8 cellular contexts compared by ENCODE assay signal in genomic region chr4:101418055-101418454, GRCh38.
DNase-seq lines count a peak whose midpoint lies in the region; ATAC-seq and TF ChIP-seq lines count a peak whose summit lies in the region.

No MANE protein-coding gene starts in this region.

- WGBS in stomach, 5 donors, result 64 to 78% (median 75%) methylated on average over 2 of the region's 2 CpGs

- no peak overlapping the region for H3K27ac ChIP-seq in stomach
- no peak overlapping the region for H3K27ac ChIP-seq in dorsolateral prefrontal cortex

- no peaks in the 10 kb centered on the region for H3K36me3 ChIP-seq in stomach

- peak overlapping the region; percentile 84 for H3K27ac Mint-ChIP-seq in activated CD4-positive, alpha-beta T cell treated with anti-CD3 and anti-CD28 coated beads, Interleukin-2, amount 10 ng/mL, durations not matched to agents 24 days and 14 days
- H3K27ac Mint-ChIP-seq in natural killer cell treated with Interleukin-12 subunit alpha and Interleukin-12 subunit beta and Interleukin-15 and Interleukin-18, amount 100 ng/mL, for 72 hours, result peak overlapping the region; percentile 81 to 85

- H3K27me3 ChIP-seq in stomach, result no peaks in the 10 kb centered on the region
- no peaks in the 10 kb centered on the region for H3K27me3 ChIP-seq in dorsolateral prefrontal cortex

- no peak overlapping the region for H3K4me3 ChIP-seq in stomach
- H3K4me3 ChIP-seq in dorsolateral prefrontal cortex, result no peak overlapping the region

- peaks cover 48% of the 10 kb centered on the region for H3K4me1 Mint-ChIP-seq in activated CD4-positive, alpha-beta T cell treated with anti-CD3 and anti-CD28 coated beads, Interleukin-2, amount 10 ng/mL, durations not matched to agents 24 days and 14 days
- H3K4me1 Mint-ChIP-seq in natural killer cell treated with Interleukin-12 subunit alpha and Interleukin-12 subunit beta and Interleukin-15 and Interleukin-18, amount 100 ng/mL, for 72 hours (ENCODE audit: low read depth in 2 of 2), result peaks cover 50 to 54% of the 10 kb centered on the region in 2 donors

- H3K9me3 Mint-ChIP-seq in activated CD4-positive, alpha-beta T cell treated with anti-CD3 and anti-CD28 coated beads, Interleukin-2, amount 10 ng/mL, durations not matched to agents 24 days and 14 days, result peaks cover 4% of the 10 kb centered on the region
- H3K9me3 Mint-ChIP-seq in natural killer cell treated with Interleukin-12 subunit alpha and Interleukin-12 subunit beta and Interleukin-15 and Interleukin-18, amount 100 ng/mL, for 72 hours, result no peaks in the 10 kb centered on the region

- H3K36me3 Mint-ChIP-seq in activated CD4-positive, alpha-beta T cell treated with anti-CD3 and anti-CD28 coated beads, Interleukin-2, amount 10 ng/mL, durations not matched to agents 24 days and 14 days (ENCODE audit: low read depth), result peaks cover 3% of the 10 kb centered on the region
- peaks cover 4% of the 10 kb centered on the region for H3K36me3 Mint-ChIP-seq in natural killer cell treated with Interleukin-12 subunit alpha and Interleukin-12 subunit beta and Interleukin-15 and Interleukin-18, amount 100 ng/mL, for 72 hours

- no peaks in the 10 kb centered on the region for H3K9me3 ChIP-seq in stomach

- ATAC-seq in GM19324 (IDR thresholded peaks at IDR 0.05; ENCODE audit: low FRiP score, unreplicated experiment) (peak; percentile 47), HG03139 (IDR thresholded peaks at IDR 0.05; ENCODE audit: unreplicated experiment) (peak; percentile 76)
- ATAC-seq in natural killer cell treated with Interleukin-12 subunit alpha and Interleukin-12 subunit beta and Interleukin-15 and Interleukin-18, amount 100 ng/mL, for 72 hours, result peak; percentile 91 to 93

- peaks cover 24% of the 10 kb centered on the region for H3K27me3 Mint-ChIP-seq in activated CD4-positive, alpha-beta T cell treated with anti-CD3 and anti-CD28 coated beads, Interleukin-2, amount 10 ng/mL, durations not matched to agents 24 days and 14 days
- H3K27me3 Mint-ChIP-seq in natural killer cell treated with Interleukin-12 subunit alpha and Interleukin-12 subunit beta and Interleukin-15 and Interleukin-18, amount 100 ng/mL, for 72 hours, result no peaks in the 10 kb centered on the region

- TF ChIP-seq CTCF in stomach (IDR thresholded peaks at IDR 0.05), result no peak
- no peak for TF ChIP-seq CTCF in dorsolateral prefrontal cortex (IDR thresholded peaks at IDR 0.05 in 54 of 56, conservative IDR thresholded peaks at IDR 0.05 in 2 of 56; ENCODE audit: low read depth in 1 of 56, partially characterized antibody in 56 of 56)

- no peak for TF ChIP-seq EP300 in stomach (IDR thresholded peaks at IDR 0.05)

- no peak for TF ChIP-seq POLR2A in stomach (IDR thresholded peaks at IDR 0.05)

- peaks cover 0 to 10% (median 9%) of the 10 kb centered on the region in 4 donors for H3K4me1 ChIP-seq in stomach

- intact Hi-C loops in activated CD4-positive, alpha-beta T cell treated with anti-CD3 and anti-CD28 coated beads, Interleukin-2, amount 10 ng/mL, durations not matched to agents 24 days and 14 days (cut with micrococcal nuclease), result loop anchor here (1.0 to 10.0 kb wide), 13 partner anchors 71 to 1336 kb away; partner anchors contain the start of genes PPP3CA and SLC39A8
- intact Hi-C loops in stomach (cut with DNase I; ENCODE audit: low total_unique reads) (no loop called here), dorsolateral prefrontal cortex (cut with DNase I) (no loop called here)

- DNase-seq in activated CD4-positive, alpha-beta T cell treated with anti-CD3 and anti-CD28 coated beads, Interleukin-2, amount 10 ng/mL, durations not matched to agents 24 days and 14 days, result peak; percentile 90
- peak; percentile 78 for DNase-seq in natural killer cell treated with Interleukin-12 subunit alpha and Interleukin-12 subunit beta and Interleukin-15 and Interleukin-18, amount 100 ng/mL, for 72 hours (ENCODE audit: low spot score)
- DNase-seq in stomach (no peak), NCI-H1105 (lab: John Stamatoyannopoulos, UW) (no peak), amniotic stem cell (lab: John Stamatoyannopoulos, UW) (no peak), dorsolateral prefrontal cortex (no peak)

- H3K4me3 Mint-ChIP-seq in activated CD4-positive, alpha-beta T cell treated with anti-CD3 and anti-CD28 coated beads, Interleukin-2, amount 10 ng/mL, durations not matched to agents 24 days and 14 days, result peak overlapping the region; percentile 78
- H3K4me3 Mint-ChIP-seq in natural killer cell treated with Interleukin-12 subunit alpha and Interleukin-12 subunit beta and Interleukin-15 and Interleukin-18, amount 100 ng/mL, for 72 hours, result peak overlapping the region; percentile 72

Comparison
In these comparisons a context has a peak if more than half of its experiments do, and no peak if none do; other contexts are left out.
1. DNase-seq: peak in activated CD4-positive, alpha-beta T cell treated with anti-CD3 and anti-CD28 coated beads, Interleukin-2, amount 10 ng/mL, durations not matched to agents 24 days and 14 days (single experiment) and natural killer cell treated with Interleukin-12 subunit alpha and Interleukin-12 subunit beta and Interleukin-15 and Interleukin-18, amount 100 ng/mL, for 72 hours (single experiment); none in stomach (single experiment), NCI-H1105 (single experiment), amniotic stem cell (single experiment) and dorsolateral prefrontal cortex (0 of 10).
2. Peak in every context shown above with its lines, with median percentiles within 50 percentile points of each other: ATAC-seq.